Comparison of ENCODE assay signal across 28 cellular contexts in the genomic region with DNA sequence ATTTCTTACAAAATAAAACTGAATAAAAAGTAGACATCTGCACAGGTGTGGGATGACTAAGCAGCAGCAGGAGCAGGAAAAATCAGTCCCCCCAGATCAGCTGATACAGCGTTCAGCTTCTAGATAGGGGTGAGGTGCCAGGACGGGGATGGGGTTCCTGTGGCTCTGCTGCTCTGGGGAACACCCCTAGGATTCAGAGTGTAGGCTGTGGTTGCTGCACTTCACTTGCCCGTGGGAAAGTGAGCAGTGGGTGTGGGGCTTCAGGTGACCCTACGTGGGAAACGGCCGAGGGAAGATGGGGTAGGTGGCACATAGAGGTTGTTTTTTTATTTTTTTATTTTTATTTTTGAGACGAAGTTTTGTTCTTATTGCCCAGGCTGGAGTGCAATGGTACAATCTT. TPM values are rescaled to one million over a fixed set of nuclear protein-coding genes. Genes with fewer than 3 reads are reported as not detected.
"Had no signal": no experiment of that assay in that cellular context is flagged by ENCODE, and none has a peak within 500 bp of the region (broad histone marks: within the 10 kb centered on the region; RNA-seq: fewer than 3 reads in every experiment).

No MANE protein-coding gene starts in this region.

- H3K27me3 ChIP-seq: colonic mucosa, esophagus squamous epithelium, gastrocnemius medialis, heart right ventricle, left lung had no signal

- H3K4me3 ChIP-seq: colonic mucosa, esophagus squamous epithelium, gastrocnemius medialis, heart right ventricle, left lung, lower lobe of right lung had no signal

- H3K9me3 Mint-ChIP-seq: dendritic cell treated with granulocyte-macrophage colony-stimulating factor and Interleukin-4, amounts not matched to agents 40 ng/mL and 50 ng/mL, for 4 days; effector memory CD8-positive, alpha-beta T cell; endodermal cell had no signal

- H3K4me1 ChIP-seq: gastrocnemius medialis had no signal

- H3K9me3 ChIP-seq: colonic mucosa, esophagus squamous epithelium, gastrocnemius medialis, heart right ventricle, left lung, lower lobe of right lung had no signal

- H3K4me3 Mint-ChIP-seq: dendritic cell treated with granulocyte-macrophage colony-stimulating factor and Interleukin-4, amounts not matched to agents 40 ng/mL and 50 ng/mL, for 4 days; effector memory CD8-positive, alpha-beta T cell; endodermal cell had no signal

- H3K36me3 ChIP-seq: colonic mucosa, esophagus squamous epithelium, gastrocnemius medialis, heart right ventricle, left lung, lower lobe of right lung had no signal

- H3K27ac Mint-ChIP-seq: dendritic cell treated with granulocyte-macrophage colony-stimulating factor and Interleukin-4, amounts not matched to agents 40 ng/mL and 50 ng/mL, for 4 days; endodermal cell had no signal

- DNase-seq: colonic mucosa; cortex of kidney; effector CD8-positive, alpha-beta T cell; effector memory CD8-positive, alpha-beta T cell; endodermal cell; erythroblast; esophagus squamous epithelium; foreskin fibroblast; foreskin melanocyte; gastrocnemius medialis; glutamatergic neuron; head of caudate nucleus; heart right ventricle; hippocampal formation; left cardiac atrium; left lung; left ventricle myocardium superior; lower lobe of right lung; mesenchymal stem cell; midbrain had no signal

- ATAC-seq: effector memory CD8-positive, alpha-beta T cell; esophagus mucosa; gastrocnemius medialis; heart right ventricle; left cardiac atrium; left lung; left ventricle myocardium superior; lower lobe of right lung had no signal

- H3K27ac ChIP-seq: colonic mucosa, epithelial cell of prostate, gastrocnemius medialis, heart right ventricle, left lung, lower lobe of right lung had no signal

- H3K27me3 Mint-ChIP-seq: effector memory CD8-positive, alpha-beta T cell had no signal

RNA-seq across cellular contexts. Expression of a gene that starts 3.2 kb away (rescaled TPM):
- total RNA-seq: colonic mucosa, dermis microvascular lymphatic vessel endothelial cell, gastrocnemius medialis, glomerular endothelial cell, heart right ventricle, kidney epithelial cell, left cardiac atrium, left ventricle myocardium superior, lung microvascular endothelial cell, mononuclear cell had no signal

RNA-seq across cellular contexts. Expression of a gene that starts 55.9 kb away (rescaled TPM):
- total RNA-seq: gastrocnemius medialis, glomerular endothelial cell, kidney epithelial cell, lower lobe of right lung, lung microvascular endothelial cell, mononuclear cell had no signal
